ENCODE assay signal across 16 cellular contexts in genomic region chr1:223741861-223742260, GRCh38. TPM values are rescaled to one million over a fixed set of nuclear protein-coding genes. Genes with fewer than 3 reads are reported as not detected.
A peak's percentile ranks its signal among the peaks of the same experiment; 100 is the strongest.
DNase-seq lines count a peak whose midpoint lies in the region; ATAC-seq and TF ChIP-seq lines count a peak whose summit lies in the region.
"Had no signal": no experiment of that assay in that cellular context is flagged by ENCODE, and none has a peak within 500 bp of the region (broad histone marks: within the 10 kb centered on the region; RNA-seq: fewer than 3 reads in every experiment).

No MANE protein-coding gene starts in this region.

- H3K9me3 ChIP-seq in heart left ventricle = no peaks in the 10 kb centered on the region
- H3K9me3 ChIP-seq: body of pancreas had no signal

- H3K4me1 Mint-ChIP-seq in stimulated activated effector memory CD8-positive, alpha-beta T cell treated with anti-CD3 and anti-CD28 coated beads, Interleukin-12 subunit alpha, Interleukin-12 subunit beta, amount 100 ng/mL, for 72 hours = peaks cover 22% of the 10 kb centered on the region
- H3K4me1 Mint-ChIP-seq: stimulated activated naive B cell treated with anti-CD40 and anti-IgM and Interleukin-4, amounts not matched to agents 10 μg/mL and 1 μg/mL and 100 μg/mL, for 72 hours had no signal

- peak overlapping the region; percentile 68 for H3K27ac Mint-ChIP-seq in stimulated activated effector memory CD8-positive, alpha-beta T cell treated with anti-CD3 and anti-CD28 coated beads, Interleukin-12 subunit alpha, Interleukin-12 subunit beta, amount 100 ng/mL, for 72 hours
- H3K27ac Mint-ChIP-seq: memory B cell; stimulated activated naive B cell treated with anti-CD40 and anti-IgM and Interleukin-4, amounts not matched to agents 10 μg/mL and 1 μg/mL and 100 μg/mL, for 72 hours; T-helper 1 cell treated with Interleukin-12 subunit alpha and Interleukin-12 subunit beta and Interleukin-4 antibody, amounts not matched to agents 30 μg/mL and 1 μg/mL, for 36 hours had no signal

- H3K9me3 Mint-ChIP-seq in stimulated activated effector memory CD8-positive, alpha-beta T cell treated with anti-CD3 and anti-CD28 coated beads, Interleukin-12 subunit alpha, Interleukin-12 subunit beta, amount 100 ng/mL, for 72 hours = no peaks in the 10 kb centered on the region
- H3K9me3 Mint-ChIP-seq: CD8-positive, alpha-beta memory T cell; memory B cell; stimulated activated naive B cell treated with anti-CD40 and anti-IgM and Interleukin-4, amounts not matched to agents 10 μg/mL and 1 μg/mL and 100 μg/mL, for 72 hours; T-helper 1 cell treated with Interleukin-12 subunit alpha and Interleukin-12 subunit beta and Interleukin-4 antibody, amounts not matched to agents 30 μg/mL and 1 μg/mL, for 36 hours had no signal

- in situ Hi-C loops in brain microvascular endothelial cell (cut with HindIII; ENCODE audit: low pct_ligation_motif_present, low sequenced_read_pairs) = no loop called here

- TF ChIP-seq CTCF in heart left ventricle (IDR thresholded peaks at IDR 0.05) (no peak), brain microvascular endothelial cell (IDR thresholded peaks at IDR 0.05; ENCODE audit: low read depth, low read length, missing control alignments) (no peak)

- peaks cover 0 to 66% (median 31%) of the 10 kb centered on the region in 9 donors for H3K36me3 ChIP-seq in heart left ventricle
- H3K36me3 ChIP-seq in brain microvascular endothelial cell (replicated peaks) = peaks cover 61% of the 10 kb centered on the region

- 88 to 94% (median 91%) methylated on average over 5 to 6 of the region's 6 CpGs for WGBS in heart left ventricle, 4 donors

- H3K27ac ChIP-seq in heart left ventricle (peak overlapping the region in 10 of 12 donors; percentile 20 to 79 (median 65)), brain microvascular endothelial cell (peak overlapping the region; percentile 60)

- H3K4me1 ChIP-seq in heart left ventricle = peaks cover 3 to 61% (median 43%) of the 10 kb centered on the region in 12 donors

- H3K4me3 Mint-ChIP-seq in stimulated activated effector memory CD8-positive, alpha-beta T cell treated with anti-CD3 and anti-CD28 coated beads, Interleukin-12 subunit alpha, Interleukin-12 subunit beta, amount 100 ng/mL, for 72 hours = no peak overlapping the region
- H3K4me3 Mint-ChIP-seq: CD8-positive, alpha-beta memory T cell; memory B cell; stimulated activated naive B cell treated with anti-CD40 and anti-IgM and Interleukin-4, amounts not matched to agents 10 μg/mL and 1 μg/mL and 100 μg/mL, for 72 hours; T-helper 1 cell treated with Interleukin-12 subunit alpha and Interleukin-12 subunit beta and Interleukin-4 antibody, amounts not matched to agents 30 μg/mL and 1 μg/mL, for 36 hours had no signal

- intact Hi-C loops in heart left ventricle (cut with DNase I) = no loop called here
- intact Hi-C loops in Right ventricle myocardium inferior (cut with DNase I) = no loop called here

- H3K27me3 ChIP-seq in heart left ventricle = no peaks in the 10 kb centered on the region
- no peaks in the 10 kb centered on the region for H3K27me3 ChIP-seq in brain microvascular endothelial cell (replicated peaks)
- H3K27me3 ChIP-seq: body of pancreas had no signal

- no peak for TF ChIP-seq POLR2A in heart left ventricle (IDR thresholded peaks at IDR 0.05)

- no peak overlapping the region for H3K4me3 ChIP-seq in heart left ventricle
- H3K4me3 ChIP-seq in brain microvascular endothelial cell (ENCODE audit: low read depth, low read length) = no peak overlapping the region
- H3K4me3 ChIP-seq: body of pancreas had no signal

- DNase-seq in heart left ventricle (no peak), Right ventricle myocardium inferior (ENCODE audit: missing footprints) (no peak), brain microvascular endothelial cell (peak; percentile 65), islet precursor cell (peak; percentile 91), H4 (ENCODE audit: low spot score) (no peak)
- no peak for DNase-seq in stimulated activated effector memory CD8-positive, alpha-beta T cell treated with anti-CD3 and anti-CD28 coated beads, Interleukin-12 subunit alpha, Interleukin-12 subunit beta, amount 100 ng/mL, for 72 hours (ENCODE audit: low spot score in 2 of 2)
- DNase-seq: activated naive CD4-positive, alpha-beta T cell; body of pancreas; CD8-positive, alpha-beta memory T cell; KG1; NCI-H1105 treated with DMSO at 0.1 percent for 48 hours; stimulated activated naive B cell treated with anti-CD40 and anti-IgM and Interleukin-4, amounts not matched to agents 10 μg/mL and 1 μg/mL and 100 μg/mL, for 72 hours had no signal

- H3K36me3 Mint-ChIP-seq in stimulated activated effector memory CD8-positive, alpha-beta T cell treated with anti-CD3 and anti-CD28 coated beads, Interleukin-12 subunit alpha, Interleukin-12 subunit beta, amount 100 ng/mL, for 72 hours = peaks cover 62% of the 10 kb centered on the region

- no peak for ATAC-seq in heart left ventricle
- ATAC-seq in Right ventricle myocardium inferior = no peak
- ATAC-seq in stimulated activated effector memory CD8-positive, alpha-beta T cell treated with anti-CD3 and anti-CD28 coated beads, Interleukin-12 subunit alpha, Interleukin-12 subunit beta, amount 100 ng/mL, for 72 hours = no peak
- no peak for ATAC-seq in GM21528 (IDR thresholded peaks at IDR 0.05; ENCODE audit: low FRiP score, unreplicated experiment)
- ATAC-seq in HG03469 (IDR thresholded peaks at IDR 0.05; ENCODE audit: unreplicated experiment) = no peak
- ATAC-seq: body of pancreas; stimulated activated naive B cell treated with anti-CD40 and anti-IgM and Interleukin-4, amounts not matched to agents 10 μg/mL and 1 μg/mL and 100 μg/mL, for 72 hours had no signal

RNA-seq across cellular contexts. Expression of gene CAPN2, which starts 29.5 kb away (rescaled TPM):
- total RNA-seq in heart left ventricle (100 to 1,000 TPM in 2 of 9 donors, 10 to 100 TPM in 7; 60.2 to 115 (median 82.7) TPM), Right ventricle myocardium inferior (85.4 TPM)
- polyA plus RNA-seq in heart left ventricle = 10 to 100 TPM; 54.4 to 75.7 TPM
- 43.4 and 47.9 TPM in 2 replicates for total RNA-seq in H4 (2014; rRNA removed; shearing (Covaris generic))

Comparison
In these comparisons a context has a peak if more than half of its experiments do, and no peak if none do; other contexts are left out.
1. DNase-seq: peak in brain microvascular endothelial cell (single experiment) and islet precursor cell (single experiment); none in heart left ventricle (0 of 5), Right ventricle myocardium inferior (single experiment), stimulated activated effector memory CD8-positive, alpha-beta T cell treated with anti-CD3 and anti-CD28 coated beads, Interleukin-12 subunit alpha, Interleukin-12 subunit beta, amount 100 ng/mL, for 72 hours (0 of 2) and H4 (single experiment).